10 cellular contexts compared by ENCODE assay signal in genomic region chr9:127185931-127186781, GRCh38.
A peak's percentile ranks its signal among the peaks of the same experiment; 100 is the strongest.
DNase-seq lines count a peak whose midpoint lies in the region; ATAC-seq and TF ChIP-seq lines count a peak whose summit lies in the region.
"Had no signal": no experiment of that assay in that cellular context is flagged by ENCODE, and none has a peak within 500 bp of the region (broad histone marks: within the 10 kb centered on the region; RNA-seq: fewer than 3 reads in every experiment).

No MANE protein-coding gene starts in this region.

- peaks cover 3% of the 10 kb centered on the region for H3K4me1 Mint-ChIP-seq in T-helper 2 cell treated with Interferon-gamma antibody and Interleukin-4, amounts not matched to agents 5 μg/mL and 100 μg/mL, for 36 hours (ENCODE audit: low read depth)
- H3K4me1 Mint-ChIP-seq in activated T-helper 17 cell treated with anti-CD3 and anti-CD28 coated beads, Interleukin-2, amount 50 U/mL, for 72 hours, result no peaks in the 10 kb centered on the region
- H3K4me1 Mint-ChIP-seq: CD14-positive monocyte had no signal

- H3K27ac Mint-ChIP-seq in T-helper 2 cell treated with Interferon-gamma antibody and Interleukin-4, amounts not matched to agents 5 μg/mL and 100 μg/mL, for 36 hours, result no peak overlapping the region
- no peak overlapping the region for H3K27ac Mint-ChIP-seq in activated T-helper 17 cell treated with anti-CD3 and anti-CD28 coated beads, Interleukin-2, amount 50 U/mL, for 72 hours
- H3K27ac Mint-ChIP-seq: CD14-positive monocyte had no signal

- H3K9me3 Mint-ChIP-seq in T-helper 2 cell treated with Interferon-gamma antibody and Interleukin-4, amounts not matched to agents 5 μg/mL and 100 μg/mL, for 36 hours, result no peaks in the 10 kb centered on the region
- no peaks in the 10 kb centered on the region for H3K9me3 Mint-ChIP-seq in activated T-helper 17 cell treated with anti-CD3 and anti-CD28 coated beads, Interleukin-2, amount 50 U/mL, for 72 hours

- TF ChIP-seq POLR2A in prostate gland (IDR thresholded peaks at IDR 0.05), result no peak

- no peaks in the 10 kb centered on the region for H3K27me3 ChIP-seq in prostate gland (replicated peaks; ENCODE audit: insufficient read depth)

- DNase-seq in AG20443 (ENCODE audit: low spot score), result peak; percentile 85
- DNase-seq in astrocyte of the spinal cord (ENCODE audit: low read depth, low spot score), result peak; percentile 72
- peak; percentile 78 for DNase-seq in hepatic stellate cell (ENCODE audit: low spot score)
- peak; percentile 25 for DNase-seq in prostate gland (ENCODE audit: low spot score)
- no peak for DNase-seq in T-helper 2 cell treated with Interferon-gamma antibody and Interleukin-4, amounts not matched to agents 5 μg/mL and 100 μg/mL, for 36 hours (ENCODE audit: low spot score)
- no peak for DNase-seq in stimulated activated naive CD4-positive, alpha-beta T cell treated with Interleukin-2 at 50 U/mL for 16 hours (lab: John Stamatoyannopoulos, UW)
- DNase-seq: activated effector memory CD4-positive, alpha-beta T cell treated with Interleukin-2 at 50 U/mL for 16 hours had no signal

- H3K4me3 Mint-ChIP-seq in T-helper 2 cell treated with Interferon-gamma antibody and Interleukin-4, amounts not matched to agents 5 μg/mL and 100 μg/mL, for 36 hours, result no peak overlapping the region
- H3K4me3 Mint-ChIP-seq in activated T-helper 17 cell treated with anti-CD3 and anti-CD28 coated beads, Interleukin-2, amount 50 U/mL, for 72 hours, result no peak overlapping the region
- H3K4me3 Mint-ChIP-seq: CD14-positive monocyte had no signal

- H3K36me3 ChIP-seq in prostate gland, result no peaks in the 10 kb centered on the region

- H3K36me3 Mint-ChIP-seq in T-helper 2 cell treated with Interferon-gamma antibody and Interleukin-4, amounts not matched to agents 5 μg/mL and 100 μg/mL, for 36 hours (ENCODE audit: low read depth), result no peaks in the 10 kb centered on the region
- no peaks in the 10 kb centered on the region for H3K36me3 Mint-ChIP-seq in activated T-helper 17 cell treated with anti-CD3 and anti-CD28 coated beads, Interleukin-2, amount 50 U/mL, for 72 hours (ENCODE audit: low read depth)
- H3K36me3 Mint-ChIP-seq: CD14-positive monocyte had no signal

- peak overlapping the region; percentile 55 to 79 for H3K27ac ChIP-seq in prostate gland

- peaks cover 9% of the 10 kb centered on the region for H3K4me1 ChIP-seq in prostate gland (replicated peaks)

- in situ Hi-C loops in astrocyte of the spinal cord (cut with HindIII; ENCODE audit: low sequenced_read_pairs), result no loop called here

- H3K27me3 Mint-ChIP-seq in T-helper 2 cell treated with Interferon-gamma antibody and Interleukin-4, amounts not matched to agents 5 μg/mL and 100 μg/mL, for 36 hours (ENCODE audit: low read depth), result peaks cover 12% of the 10 kb centered on the region
- H3K27me3 Mint-ChIP-seq in activated T-helper 17 cell treated with anti-CD3 and anti-CD28 coated beads, Interleukin-2, amount 50 U/mL, for 72 hours, result no peaks in the 10 kb centered on the region

- no peak for ATAC-seq in activated T-helper 17 cell treated with anti-CD3 and anti-CD28 coated beads, Interleukin-2, amount 50 U/mL, for 72 hours (replicated peaks)
- no peak for ATAC-seq in HG03175 (IDR thresholded peaks at IDR 0.05; ENCODE audit: unreplicated experiment)

- H3K4me3 ChIP-seq in astrocyte of the spinal cord (ENCODE audit: low read depth, low read length) (no peak overlapping the region), prostate gland (no peak overlapping the region)

- 51% methylated on average over 11 of the region's 11 CpGs for WGBS in prostate gland

- TF ChIP-seq CTCF in astrocyte of the spinal cord (IDR thresholded peaks at IDR 0.05; ENCODE audit: low read depth, low read length) (no peak), prostate gland (IDR thresholded peaks at IDR 0.05) (no peak)

- H3K9me3 ChIP-seq in prostate gland, result no peaks in the 10 kb centered on the region

- intact Hi-C loops in prostate gland (cut with DNase I), result loop anchor here (2.0 kb wide), 1 partner anchor 51 kb away; no protein-coding TSS in a partner anchor

Comparison
In these comparisons a context has a peak if more than half of its experiments do, and no peak if none do; other contexts are left out.
1. DNase-seq: peak in AG20443 (single experiment), astrocyte of the spinal cord (single experiment), hepatic stellate cell (single experiment) and prostate gland (single experiment); none in T-helper 2 cell treated with Interferon-gamma antibody and Interleukin-4, amounts not matched to agents 5 μg/mL and 100 μg/mL, for 36 hours (single experiment) and stimulated activated naive CD4-positive, alpha-beta T cell treated with Interleukin-2 at 50 U/mL for 16 hours (single experiment).